ENCODE assay signal across 1 cellular context in the genomic region with DNA sequence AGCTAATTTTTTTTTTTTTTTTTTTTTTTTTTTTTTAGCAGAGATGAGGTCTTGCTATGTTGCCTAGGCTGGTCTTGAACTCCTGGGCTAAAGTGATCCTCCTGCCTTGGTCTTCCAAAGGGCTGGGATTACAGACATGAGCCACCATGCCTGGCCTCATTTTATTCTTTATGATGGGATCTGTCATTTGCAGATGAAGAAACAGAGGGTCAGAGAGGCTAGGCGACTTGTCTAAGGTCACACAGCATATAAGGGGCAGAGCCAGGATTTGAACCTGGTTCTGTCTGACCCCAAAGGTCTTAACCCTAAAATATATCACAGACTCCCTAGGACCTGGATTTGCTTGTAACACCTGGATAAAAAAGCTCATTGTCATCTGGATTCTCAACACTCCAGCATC.
TF ChIP-seq lines count a peak whose summit lies in the region.

No MANE protein-coding gene starts in this region.

TF ChIP-seq in HCT116, 20 proteins besides CTCF, POLR2A, EP300 and RAD21 (continued from another document):
- TF ChIP-seq YY1 (IDR thresholded peaks at IDR 0.05; ENCODE audit: extremely low read depth, insufficient replicate concordance, low read depth, low read length), result no peak
- TF ChIP-seq SRF (IDR thresholded peaks at IDR 0.05; ENCODE audit: low read depth), result no peak
- TF ChIP-seq SP1 (IDR thresholded peaks at IDR 0.05; ENCODE audit: low read depth), result no peak
